17 cellular contexts compared by ENCODE assay signal in the genomic region with DNA sequence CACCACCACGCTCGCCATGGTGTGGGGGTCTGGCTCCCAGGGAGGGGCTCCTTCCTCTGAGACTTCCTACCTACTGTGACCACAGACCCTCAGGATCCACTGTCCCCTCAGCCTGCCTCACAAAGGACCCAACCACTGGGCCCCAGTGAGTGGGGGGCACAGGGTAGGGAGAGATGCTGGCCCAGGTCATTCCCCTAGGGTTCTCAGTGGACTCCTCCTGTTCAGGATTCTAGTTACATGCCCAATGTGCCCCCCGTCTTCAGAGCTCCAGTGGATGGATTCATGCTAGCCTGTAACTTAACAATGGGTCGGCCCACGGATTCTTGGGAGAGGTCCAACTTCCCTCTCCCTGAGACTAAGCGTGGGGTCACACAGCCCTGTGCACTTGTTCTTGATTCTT. TPM values are rescaled to one million over a fixed set of nuclear protein-coding genes. Genes with fewer than 3 reads are reported as not detected.
A peak's percentile ranks its signal among the peaks of the same experiment; 100 is the strongest.
DNase-seq lines count a peak whose midpoint lies in the region; ATAC-seq and TF ChIP-seq lines count a peak whose summit lies in the region.
"Had no signal": no experiment of that assay in that cellular context is flagged by ENCODE, and none has a peak within 500 bp of the region (broad histone marks: within the 10 kb centered on the region; RNA-seq: fewer than 3 reads in every experiment).

Gene TSKS, minus strand, starts transcription at position 77 of the 400 bp plus-strand sequence. Its CDS starts 59 bp downstream, at position 18.

- no peaks in the 10 kb centered on the region for H3K27me3 Mint-ChIP-seq in activated T-cell treated with anti-CD3 and anti-CD28 coated beads, Interleukin-2, amount 50 U/mL, for 24 hours
- peaks cover 8% of the 10 kb centered on the region for H3K27me3 Mint-ChIP-seq in dendritic cell treated with granulocyte-macrophage colony-stimulating factor and Interleukin-4, amounts not matched to agents 40 ng/mL and 50 ng/mL, for 4 days
- peaks cover 4% of the 10 kb centered on the region for H3K27me3 Mint-ChIP-seq in progenitor cell of endocrine pancreas

- ATAC-seq in GM18517 (IDR thresholded peaks at IDR 0.05; ENCODE audit: unreplicated experiment) (no peak), gastroesophageal sphincter (no peak)

- peaks cover 16% of the 10 kb centered on the region for H3K4me1 ChIP-seq in HEK293 (ENCODE audit: control insufficient read depth, insufficient read depth, low read length)
- peaks cover 0 to 24% (median 9%) of the 10 kb centered on the region in 3 donors for H3K4me1 ChIP-seq in gastroesophageal sphincter

- TF ChIP-seq CTCF in HEK293 (tag by site-specific recombination; IDR thresholded peaks at IDR 0.05) (no peak), progenitor cell of endocrine pancreas (IDR thresholded peaks at IDR 0.05; ENCODE audit: unreplicated experiment) (no peak), gastroesophageal sphincter (IDR thresholded peaks at IDR 0.05) (no peak)

- H3K36me3 ChIP-seq in HEK293 (ENCODE audit: control insufficient read depth in 2 of 2, insufficient read depth in 1 of 2, low read length in 2 of 2) (no peaks in the 10 kb centered on the region), gastroesophageal sphincter (no peaks in the 10 kb centered on the region)

- intact Hi-C loops in dendritic cell treated with granulocyte-macrophage colony-stimulating factor and Interleukin-4, amounts not matched to agents 40 ng/mL and 50 ng/mL, for 4 days (cut with micrococcal nuclease): no loop called here

- POLR2A ChIA-PET in HEK293 (lab: Yijun Ruan, JAX): no interaction called here

- H3K9me3 ChIP-seq in HEK293 (ENCODE audit: control insufficient read depth, insufficient read depth, low read depth, low read length) (no peaks in the 10 kb centered on the region), gastroesophageal sphincter (no peaks in the 10 kb centered on the region)

- 50% methylated on average over 3 of the region's 6 CpGs; no CpG with 5 or more reads in 1 of the 2 donors for WGBS in gastroesophageal sphincter (ENCODE audit: low coverage in 1 of 2), 2 donors

- no peak within 1 kb of the TSS for H3K4me3 Mint-ChIP-seq in activated T-cell treated with anti-CD3 and anti-CD28 coated beads, Interleukin-2, amount 50 U/mL, for 24 hours
- peak within 1 kb of the TSS; percentile 13 for H3K4me3 Mint-ChIP-seq in dendritic cell treated with granulocyte-macrophage colony-stimulating factor and Interleukin-4, amounts not matched to agents 40 ng/mL and 50 ng/mL, for 4 days
- no peak within 1 kb of the TSS for H3K4me3 Mint-ChIP-seq in progenitor cell of endocrine pancreas (ENCODE audit: low read depth)

- peaks cover 10% of the 10 kb centered on the region for H3K36me3 Mint-ChIP-seq in activated T-cell treated with anti-CD3 and anti-CD28 coated beads, Interleukin-2, amount 50 U/mL, for 24 hours (ENCODE audit: low read depth)
- peaks cover 14% of the 10 kb centered on the region for H3K36me3 Mint-ChIP-seq in dendritic cell treated with granulocyte-macrophage colony-stimulating factor and Interleukin-4, amounts not matched to agents 40 ng/mL and 50 ng/mL, for 4 days (ENCODE audit: low read depth)
- H3K36me3 Mint-ChIP-seq in progenitor cell of endocrine pancreas (ENCODE audit: insufficient read depth): no peaks in the 10 kb centered on the region

- H3K4me1 Mint-ChIP-seq in activated T-cell treated with anti-CD3 and anti-CD28 coated beads, Interleukin-2, amount 50 U/mL, for 24 hours (ENCODE audit: low read depth): peaks cover 20% of the 10 kb centered on the region
- peaks cover 56% of the 10 kb centered on the region for H3K4me1 Mint-ChIP-seq in dendritic cell treated with granulocyte-macrophage colony-stimulating factor and Interleukin-4, amounts not matched to agents 40 ng/mL and 50 ng/mL, for 4 days (ENCODE audit: low read depth)
- H3K4me1 Mint-ChIP-seq in progenitor cell of endocrine pancreas (ENCODE audit: low read depth): peaks cover 15% of the 10 kb centered on the region

- no peak for DNase-seq in activated T-cell treated with anti-CD3 and anti-CD28 coated beads, Interleukin-2, amount 50 U/mL, for 24 hours
- DNase-seq in activated T-cell treated with anti-CD3 and anti-CD28 coated beads, Interleukin-2, amount 50 U/mL, for 48 hours: no peak
- DNase-seq in progenitor cell of endocrine pancreas (ENCODE audit: low spot score, unreplicated experiment) (no peak), dermis blood vessel endothelial cell (no peak)
- DNase-seq: Calu3; cerebellar nuclear complex; kidney glomerular epithelial cell; NCI-H1092 treated with DMSO at 0.1 percent for 48 hours; NK-92 treated with Interleukin-12 subunit alpha and Interleukin-12 subunit beta, amount 100 ng/mL, for 24 hours; SHP77 treated with DMSO at 0.1 percent for 48 hours; stimulated activated CD4-positive, alpha-beta T cell treated with anti-CD3 and anti-CD28 coated beads, Interleukin-4, amount 100 ng/mL, for 1 hour had no signal

- H3K27ac ChIP-seq in HEK293 (ENCODE audit: extremely low read depth, low read depth, low read length): no peak within 1 kb of the TSS
- no peak within 1 kb of the TSS for H3K27ac ChIP-seq in gastroesophageal sphincter

- H3K4me3 ChIP-seq in HEK293 (ENCODE audit: low read depth, low read length) (no peak within 1 kb of the TSS), gastroesophageal sphincter (no peak within 1 kb of the TSS)

- peak within 1 kb of the TSS; percentile 70 for H3K27ac Mint-ChIP-seq in activated T-cell treated with anti-CD3 and anti-CD28 coated beads, Interleukin-2, amount 50 U/mL, for 24 hours
- peak within 1 kb of the TSS; percentile 67 for H3K27ac Mint-ChIP-seq in dendritic cell treated with granulocyte-macrophage colony-stimulating factor and Interleukin-4, amounts not matched to agents 40 ng/mL and 50 ng/mL, for 4 days
- peak within 1 kb of the TSS; percentile 73 for H3K27ac Mint-ChIP-seq in progenitor cell of endocrine pancreas

- peaks cover 4% of the 10 kb centered on the region for H3K27me3 ChIP-seq in gastroesophageal sphincter

- CTCF ChIA-PET in HEK293 (lab: Yijun Ruan, JAX): interaction anchor here (0.6 to 0.7 kb wide), 2 partner anchors 30 to 70 kb away, joined by 3 read pairs; no protein-coding TSS in a partner anchor

- no peaks in the 10 kb centered on the region for H3K9me3 Mint-ChIP-seq in activated T-cell treated with anti-CD3 and anti-CD28 coated beads, Interleukin-2, amount 50 U/mL, for 24 hours
- H3K9me3 Mint-ChIP-seq in dendritic cell treated with granulocyte-macrophage colony-stimulating factor and Interleukin-4, amounts not matched to agents 40 ng/mL and 50 ng/mL, for 4 days: no peaks in the 10 kb centered on the region
- H3K9me3 Mint-ChIP-seq in progenitor cell of endocrine pancreas (ENCODE audit: low read depth): no peaks in the 10 kb centered on the region

- TF ChIP-seq POLR2A in gastroesophageal sphincter (IDR thresholded peaks at IDR 0.05): no peak

- TF ChIP-seq EP300 in gastroesophageal sphincter (IDR thresholded peaks at IDR 0.05): no peak

TF ChIP-seq in HEK293, 187 proteins besides CTCF, POLR2A, EP300 and RAD21:
- TF ChIP-seq, protein P1, sequence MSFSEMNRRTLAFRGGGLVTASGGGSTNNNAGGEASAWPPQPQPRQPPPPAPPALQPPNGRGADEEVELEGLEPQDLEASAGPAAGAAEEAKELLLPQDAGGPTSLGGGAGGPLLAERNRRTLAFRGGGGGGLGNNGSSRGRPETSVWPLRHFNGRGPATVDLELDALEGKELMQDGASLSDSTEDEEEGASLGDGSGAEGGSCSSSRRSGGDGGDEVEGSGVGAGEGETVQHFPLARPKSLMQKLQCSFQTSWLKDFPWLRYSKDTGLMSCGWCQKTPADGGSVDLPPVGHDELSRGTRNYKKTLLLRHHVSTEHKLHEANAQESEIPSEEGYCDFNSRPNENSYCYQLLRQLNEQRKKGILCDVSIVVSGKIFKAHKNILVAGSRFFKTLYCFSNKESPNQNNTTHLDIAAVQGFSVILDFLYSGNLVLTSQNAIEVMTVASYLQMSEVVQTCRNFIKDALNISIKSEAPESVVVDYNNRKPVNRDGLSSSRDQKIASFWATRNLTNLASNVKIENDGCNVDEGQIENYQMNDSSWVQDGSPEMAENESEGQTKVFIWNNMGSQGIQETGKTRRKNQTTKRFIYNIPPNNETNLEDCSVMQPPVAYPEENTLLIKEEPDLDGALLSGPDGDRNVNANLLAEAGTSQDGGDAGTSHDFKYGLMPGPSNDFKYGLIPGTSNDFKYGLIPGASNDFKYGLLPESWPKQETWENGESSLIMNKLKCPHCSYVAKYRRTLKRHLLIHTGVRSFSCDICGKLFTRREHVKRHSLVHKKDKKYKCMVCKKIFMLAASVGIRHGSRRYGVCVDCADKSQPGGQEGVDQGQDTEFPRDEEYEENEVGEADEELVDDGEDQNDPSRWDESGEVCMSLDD (tag by site-specific recombination; IDR thresholded peaks at IDR 0.05): no peak
- TF ChIP-seq PRDM10 (tag by site-specific recombination; IDR thresholded peaks at IDR 0.05) (peak; percentile 97), ZNF335 (tag by site-specific recombination; conservative IDR thresholded peaks at IDR 0.05) (no peak)

RNA-seq across cellular contexts. Expression of gene TSKS, which starts in this region (rescaled TPM):
- not detected in 2 replicates for total RNA-seq in progenitor cell of endocrine pancreas
- 0.17 TPM in 1 of 2 replicates, not detected in the other for total RNA-seq in dermis blood vessel endothelial cell
- total RNA-seq in gastroesophageal sphincter: 1 to 10 TPM in 1 of 4 donors, under 1 TPM in 1, not detected in 2; 0.73 to 4.2 TPM
- total RNA-seq: Calu3, glomerular endothelial cell, renal cortical epithelial cell had no signal
